In the genomic region with DNA sequence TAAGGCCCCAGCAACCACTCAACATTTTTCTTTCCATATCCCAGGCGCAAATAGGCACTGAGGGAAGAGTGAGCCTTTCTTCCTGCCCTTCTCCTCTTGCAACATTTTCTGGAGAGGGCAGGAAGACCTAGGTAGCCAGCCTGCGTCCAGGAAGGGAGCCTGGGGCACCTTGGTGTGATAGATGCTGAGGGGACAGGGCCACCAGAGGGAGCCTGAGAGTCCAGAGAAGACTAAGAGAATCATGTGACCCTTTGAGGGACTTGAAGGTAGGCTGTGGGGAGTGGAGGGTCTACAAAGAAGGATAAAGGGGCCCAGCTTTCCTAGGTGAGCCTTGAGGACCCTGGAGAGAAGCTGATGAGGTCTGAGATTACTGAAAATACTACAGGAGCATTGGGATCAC, we compare ENCODE assay signal across 14 cellular contexts.
DNase-seq lines count a peak whose midpoint lies in the region; TF ChIP-seq lines count a peak whose summit lies in the region.
"Had no signal": no experiment of that assay in that cellular context is flagged by ENCODE, and none has a peak within 500 bp of the region (broad histone marks: within the 10 kb centered on the region; RNA-seq: fewer than 3 reads in every experiment).

No MANE protein-coding gene starts in this region.

- H3K27me3 ChIP-seq in left ventricle myocardium inferior (ENCODE audit: low read depth): no peaks in the 10 kb centered on the region

- in situ Hi-C loops in GM13976 (cut with MboI; ENCODE audit: low sequenced_read_pairs, unreplicated experiment): no loop called here

- H3K27ac ChIP-seq in OCI-LY7 (ENCODE audit: low read depth, low read length, poor library complexity, severe bottlenecking) (no peak overlapping the region), left ventricle myocardium inferior (replicated peaks) (no peak overlapping the region)
- H3K27ac ChIP-seq: thoracic aorta had no signal

- H3K4me3 ChIP-seq in OCI-LY7 (ENCODE audit: low read depth, low read length, poor library complexity, severe bottlenecking) (no peak overlapping the region), left ventricle myocardium inferior (no peak overlapping the region)
- H3K4me3 ChIP-seq: thoracic aorta had no signal

- no peaks in the 10 kb centered on the region for H4K20me1 ChIP-seq in OCI-LY7 (ENCODE audit: insufficient read depth, low read length)

- BruUV-seq in OCI-LY7 (replicated peaks; lab: Mats Ljungman, UMichigan): no TSS peak

- no peaks in the 10 kb centered on the region for H3K36me3 ChIP-seq in OCI-LY7 (ENCODE audit: insufficient read depth, low read length)
- H3K36me3 ChIP-seq in left ventricle myocardium inferior: no peaks in the 10 kb centered on the region
- H3K36me3 ChIP-seq: thoracic aorta had no signal

- H3K79me2 ChIP-seq in OCI-LY7 (ENCODE audit: insufficient read depth, low read depth, low read length): no peaks in the 10 kb centered on the region

- no peaks in the 10 kb centered on the region for H3K9me2 ChIP-seq in OCI-LY7 (ENCODE audit: insufficient read depth, low read length)

- H3K4me2 ChIP-seq in OCI-LY7 (ENCODE audit: low read length): no peak overlapping the region

- peak; percentile 17 for TF ChIP-seq CTCF in GM13976 (IDR thresholded peaks at IDR 0.05; ENCODE audit: borderline replicate concordance, control extremely low read depth, extremely low read depth, insufficient read depth, missing control alignments)
- TF ChIP-seq CTCF in OCI-LY7 (conservative IDR thresholded peaks at IDR 0.05; ENCODE audit: low read length): peak; percentile 70
- no peak for TF ChIP-seq CTCF in left ventricle myocardium inferior (IDR thresholded peaks at IDR 0.05; ENCODE audit: borderline replicate concordance)

- POLR2A ChIA-PET in OCI-LY7 (lab: Charles Lee): interaction anchor here (0.5 kb wide), 1 partner anchor 873 kb away, joined by 4 read pairs; no protein-coding TSS in a partner anchor

- H3K9me3 ChIP-seq in OCI-LY7 (ENCODE audit: low read length) (no peaks in the 10 kb centered on the region), left ventricle myocardium inferior (replicated peaks) (peaks cover 8% of the 10 kb centered on the region)
- H3K9me3 ChIP-seq: thoracic aorta had no signal

- CTCF ChIA-PET in OCI-LY7 (lab: Charles Lee; ENCODE audit: unreplicated experiment): no interaction called here

- intact Hi-C loops in OCI-LY7 (cut with micrococcal nuclease; ENCODE audit: unreplicated experiment): no loop called here
- intact Hi-C loops in left ventricle myocardium inferior (cut with micrococcal nuclease): no loop called here

- DNase-seq in D341Med (ENCODE audit: low spot score): peak; percentile 32
- no peak for DNase-seq in GM13976 (ENCODE audit: low spot score)
- peak; percentile 11 for DNase-seq in OCI-LY7 (ENCODE audit: low spot score)
- peak; percentile 57 for DNase-seq in islet precursor cell
- no peak for DNase-seq in activated effector memory CD4-positive, alpha-beta T cell treated with anti-CD3 and anti-CD28 coated beads, Interleukin-2, amount 50 U/mL, for 16 hours
- no peak for DNase-seq in NCI-H345 treated with DMSO at 0.1 percent for 48 hours (lab: John Stamatoyannopoulos, UW; ENCODE audit: unreplicated experiment)
- DNase-seq in left ventricle myocardium inferior: no peak
- DNase-seq in NCI-H226: no peak
- DNase-seq: activated gamma-delta T cell, GDM1, hypothalamus, natural killer cell, NCI-H187 had no signal

- H3K4me1 ChIP-seq in OCI-LY7 (ENCODE audit: insufficient read depth, low read length, poor library complexity, severe bottlenecking): no peaks in the 10 kb centered on the region
- no peaks in the 10 kb centered on the region for H3K4me1 ChIP-seq in left ventricle myocardium inferior

- no peak overlapping the region for H2AFZ ChIP-seq in OCI-LY7 (ENCODE audit: low read length)

Comparison
In these comparisons a context has a peak if more than half of its experiments do, and no peak if none do; other contexts are left out.
1. DNase-seq: peak in D341Med (single experiment), OCI-LY7 (single experiment) and islet precursor cell (single experiment); none in GM13976 (single experiment), activated effector memory CD4-positive, alpha-beta T cell treated with anti-CD3 and anti-CD28 coated beads, Interleukin-2, amount 50 U/mL, for 16 hours (single experiment), NCI-H345 treated with DMSO at 0.1 percent for 48 hours (single experiment), left ventricle myocardium inferior (single experiment) and NCI-H226 (single experiment).